In the genomic region with DNA sequence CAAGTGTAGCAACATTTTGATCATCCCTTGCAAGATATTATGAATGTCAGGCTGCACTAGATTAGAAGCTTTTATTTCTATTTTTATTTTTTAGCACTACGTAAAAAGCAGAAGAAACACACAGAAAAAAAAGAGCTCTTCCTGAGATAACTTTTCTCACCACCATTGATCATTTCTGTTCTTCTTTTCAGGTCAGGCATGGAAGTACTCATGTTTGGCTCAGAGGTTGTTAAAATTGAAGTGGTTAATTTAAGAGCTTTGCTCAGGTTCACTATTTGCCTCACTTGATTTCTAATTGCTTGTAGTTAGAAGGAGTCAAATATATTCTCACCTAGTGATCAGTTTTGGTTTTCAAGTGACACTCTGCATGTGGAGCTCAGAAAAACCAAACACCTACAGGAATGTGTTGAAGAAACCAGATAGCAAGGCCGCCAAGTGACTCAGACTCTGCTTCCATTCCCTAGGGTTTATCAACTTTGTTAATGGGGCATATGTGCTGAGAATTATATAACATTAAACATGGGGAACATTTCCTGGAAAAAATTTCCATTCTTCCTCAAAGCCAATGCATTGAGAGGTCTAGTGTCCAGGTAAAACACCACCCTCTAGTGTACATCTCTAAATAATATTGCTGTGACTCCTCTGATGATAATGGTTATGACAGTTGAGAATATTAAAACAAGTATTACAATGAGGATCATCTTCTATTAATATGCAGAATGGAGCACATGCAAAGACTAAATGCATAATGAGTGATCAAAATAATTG, we compare ENCODE assay signal across 11 cellular contexts.
DNase-seq lines count a peak whose midpoint lies in the region; ATAC-seq and TF ChIP-seq lines count a peak whose summit lies in the region.
"Had no signal": no experiment of that assay in that cellular context is flagged by ENCODE, and none has a peak within 500 bp of the region (broad histone marks: within the 10 kb centered on the region; RNA-seq: fewer than 3 reads in every experiment).

No MANE protein-coding gene starts in this region.

- H3K9me3 Mint-ChIP-seq in activated CD4-positive, alpha-beta memory T cell treated with anti-CD3 and anti-CD28 coated beads for 36 hours, result peaks cover 7% of the 10 kb centered on the region
- H3K9me3 Mint-ChIP-seq: activated CD8-positive, alpha-beta T cell treated with anti-CD3 and anti-CD28 coated beads for 36 hours; dendritic cell treated with granulocyte-macrophage colony-stimulating factor and Interleukin-4, amounts not matched to agents 40 ng/mL and 50 ng/mL, for 4 days; memory B cell had no signal

- no peak overlapping the region for H3K4me2 ChIP-seq in mesenchymal stem cell (ENCODE audit: low read length, poor library complexity, severe bottlenecking)

- H3K4ac ChIP-seq in mesenchymal stem cell (ENCODE audit: low read depth in 1 of 2, low read length in 2 of 2), result no peak overlapping the region

- no peak overlapping the region for H2AFZ ChIP-seq in mesenchymal stem cell (ENCODE audit: low read depth, low read length)

- no peak overlapping the region for H2BK15ac ChIP-seq in mesenchymal stem cell (ENCODE audit: low read depth, poor library complexity, severe bottlenecking)

- H3K79me1 ChIP-seq in mesenchymal stem cell (replicated peaks; ENCODE audit: low read length, poor library complexity, severe bottlenecking), result no peaks in the 10 kb centered on the region

- no peak overlapping the region for H3K14ac ChIP-seq in mesenchymal stem cell (ENCODE audit: low read length in 2 of 2)

- CTCF ChIA-PET in activated CD4-positive, alpha-beta memory T cell treated with anti-CD3 and anti-CD28 coated beads for 36 hours (lab: Charles Lee), result no interaction called here

- intact Hi-C loops in activated CD4-positive, alpha-beta memory T cell treated with anti-CD3 and anti-CD28 coated beads for 36 hours (cut with micrococcal nuclease), result no loop called here

- H3K9me3 ChIP-seq in mesenchymal stem cell (ENCODE audit: control insufficient read depth, low read length), result no peaks in the 10 kb centered on the region

- H4K8ac ChIP-seq in mesenchymal stem cell (ENCODE audit: low read length), result no peak overlapping the region

- H3K27ac ChIP-seq in mesenchymal stem cell (ENCODE audit: low read length, poor library complexity, severe bottlenecking), result no peak overlapping the region

- no peaks in the 10 kb centered on the region for H3K4me1 ChIP-seq in mesenchymal stem cell (ENCODE audit: control insufficient read depth, insufficient read depth, low read depth, low read length)

- no peak overlapping the region for H3K4me3 Mint-ChIP-seq in activated CD4-positive, alpha-beta memory T cell treated with anti-CD3 and anti-CD28 coated beads for 36 hours
- H3K4me3 Mint-ChIP-seq: activated CD8-positive, alpha-beta T cell treated with anti-CD3 and anti-CD28 coated beads for 36 hours; dendritic cell treated with granulocyte-macrophage colony-stimulating factor and Interleukin-4, amounts not matched to agents 40 ng/mL and 50 ng/mL, for 4 days; memory B cell had no signal

- no peak overlapping the region for H2BK12ac ChIP-seq in mesenchymal stem cell (ENCODE audit: low read length in 2 of 2)

- no peak overlapping the region for H2BK5ac ChIP-seq in mesenchymal stem cell (ENCODE audit: low read depth, low read length, poor library complexity, severe bottlenecking)

- peak; percentile 17 for DNase-seq in ELR (ENCODE audit: low read depth)
- DNase-seq in H4 (ENCODE audit: low spot score), result peak; percentile 35
- peak; percentile 10 for DNase-seq in mesenchymal stem cell
- DNase-seq in activated CD4-positive, alpha-beta memory T cell treated with anti-CD3 and anti-CD28 coated beads for 36 hours, result no peak
- no peak for DNase-seq in left lobe of liver (ENCODE audit: low spot score)
- DNase-seq in activated CD4-positive, alpha-beta T cell treated with anti-CD3 and anti-CD28 coated beads for 4 hours, result no peak
- DNase-seq: activated CD8-positive, alpha-beta T cell treated with anti-CD3 and anti-CD28 coated beads for 36 hours had no signal

- no peak overlapping the region for H3K18ac ChIP-seq in mesenchymal stem cell (ENCODE audit: low read depth in 1 of 2, low read length in 2 of 2)

- H3K23ac ChIP-seq in mesenchymal stem cell (ENCODE audit: low read length in 2 of 2), result no peak overlapping the region

- H4K91ac ChIP-seq in mesenchymal stem cell (ENCODE audit: low read length), result no peak overlapping the region

- H3K36me3 Mint-ChIP-seq in activated CD4-positive, alpha-beta memory T cell treated with anti-CD3 and anti-CD28 coated beads for 36 hours, result no peaks in the 10 kb centered on the region
- H3K36me3 Mint-ChIP-seq: memory B cell had no signal

- POLR2A ChIA-PET in activated CD4-positive, alpha-beta memory T cell treated with anti-CD3 and anti-CD28 coated beads for 36 hours (lab: Charles Lee), result no interaction called here

- H2BK120ac ChIP-seq in mesenchymal stem cell (ENCODE audit: low read depth, low read length), result no peak overlapping the region

- H3K4me3 ChIP-seq in mesenchymal stem cell (ENCODE audit: insufficient read depth in 1 of 2, low read depth in 1 of 2, low read length in 2 of 2), result no peak overlapping the region

- no peak overlapping the region for H3K27ac Mint-ChIP-seq in activated CD4-positive, alpha-beta memory T cell treated with anti-CD3 and anti-CD28 coated beads for 36 hours
- H3K27ac Mint-ChIP-seq: activated CD8-positive, alpha-beta T cell treated with anti-CD3 and anti-CD28 coated beads for 36 hours; dendritic cell treated with granulocyte-macrophage colony-stimulating factor and Interleukin-4, amounts not matched to agents 40 ng/mL and 50 ng/mL, for 4 days; memory B cell had no signal

- no peak overlapping the region for H2AK5ac ChIP-seq in mesenchymal stem cell (ENCODE audit: low read length, severe bottlenecking)

- no peak overlapping the region for H3K9ac ChIP-seq in mesenchymal stem cell (ENCODE audit: low read length)

- ATAC-seq in SK-N-SH treated with all-trans-retinoic acid at 6 μM for 48 hours, result peak; percentile 42; the same call in 1 of the 3 replicates
- ATAC-seq in GM21619 (IDR thresholded peaks at IDR 0.05; ENCODE audit: unreplicated experiment), result no peak
- ATAC-seq in left lobe of liver, result no peak
- ATAC-seq: activated CD8-positive, alpha-beta T cell treated with anti-CD3 and anti-CD28 coated beads for 36 hours had no signal

- WGBS in mesenchymal stem cell, result 90% methylated on average over 2 of the region's 2 CpGs

- no peaks in the 10 kb centered on the region for H3K4me1 Mint-ChIP-seq in activated CD4-positive, alpha-beta memory T cell treated with anti-CD3 and anti-CD28 coated beads for 36 hours (ENCODE audit: low read depth)

- H3K27me3 Mint-ChIP-seq in activated CD4-positive, alpha-beta memory T cell treated with anti-CD3 and anti-CD28 coated beads for 36 hours, result no peaks in the 10 kb centered on the region
- H3K27me3 Mint-ChIP-seq: activated CD8-positive, alpha-beta T cell treated with anti-CD3 and anti-CD28 coated beads for 36 hours; dendritic cell treated with granulocyte-macrophage colony-stimulating factor and Interleukin-4, amounts not matched to agents 40 ng/mL and 50 ng/mL, for 4 days; memory B cell had no signal

- H3K36me3 ChIP-seq in mesenchymal stem cell (ENCODE audit: control insufficient read depth in 1 of 2, insufficient read depth in 2 of 2, low read depth in 1 of 2, low read length in 2 of 2), result no peaks in the 10 kb centered on the region

- no peaks in the 10 kb centered on the region for H3K27me3 ChIP-seq in mesenchymal stem cell (ENCODE audit: control insufficient read depth in 1 of 2, insufficient read depth in 1 of 2, low read length in 2 of 2)

TF ChIP-seq in SK-N-SH treated with all-trans-retinoic acid at 6 μM for 48 hours, 23 proteins besides CTCF, POLR2A, EP300 and RAD21 (continues in another document):
- no peak for TF ChIP-seq ZNF8 (CRISPR knock-in tag; IDR thresholded peaks at IDR 0.05)
- TF ChIP-seq PPARA (CRISPR knock-in tag; IDR thresholded peaks at IDR 0.05; ENCODE audit: borderline replicate concordance), result no peak
- no peak for TF ChIP-seq CSDC2 (CRISPR knock-in tag; IDR thresholded peaks at IDR 0.05)
- TF ChIP-seq ARNTL (CRISPR knock-in tag; IDR thresholded peaks at IDR 0.05; ENCODE audit: borderline replicate concordance, low read depth), result no peak
- TF ChIP-seq ZC3H10 (CRISPR knock-in tag; IDR thresholded peaks at IDR 0.05), result no peak
- no peak for TF ChIP-seq RARB (CRISPR knock-in tag; IDR thresholded peaks at IDR 0.05)
- no peak for TF ChIP-seq GLIS3 (CRISPR knock-in tag; IDR thresholded peaks at IDR 0.05)
- TF ChIP-seq, protein P1, sequence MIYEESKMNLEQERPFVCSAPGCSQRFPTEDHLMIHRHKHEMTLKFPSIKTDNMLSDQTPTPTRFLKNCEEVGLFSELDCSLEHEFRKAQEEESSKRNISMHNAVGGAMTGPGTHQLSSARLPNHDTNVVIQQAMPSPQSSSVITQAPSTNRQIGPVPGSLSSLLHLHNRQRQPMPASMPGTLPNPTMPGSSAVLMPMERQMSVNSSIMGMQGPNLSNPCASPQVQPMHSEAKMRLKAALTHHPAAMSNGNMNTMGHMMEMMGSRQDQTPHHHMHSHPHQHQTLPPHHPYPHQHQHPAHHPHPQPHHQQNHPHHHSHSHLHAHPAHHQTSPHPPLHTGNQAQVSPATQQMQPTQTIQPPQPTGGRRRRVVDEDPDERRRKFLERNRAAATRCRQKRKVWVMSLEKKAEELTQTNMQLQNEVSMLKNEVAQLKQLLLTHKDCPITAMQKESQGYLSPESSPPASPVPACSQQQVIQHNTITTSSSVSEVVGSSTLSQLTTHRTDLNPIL (CRISPR knock-in tag; IDR thresholded peaks at IDR 0.05; ENCODE audit: low read depth), result no peak
- no peak for TF ChIP-seq OSR1 (CRISPR knock-in tag; IDR thresholded peaks at IDR 0.05)

Comparison
In these comparisons a context has a peak if more than half of its experiments do, and no peak if none do; other contexts are left out.
1. DNase-seq: peak in ELR (single experiment), H4 (single experiment) and mesenchymal stem cell (single experiment); none in activated CD4-positive, alpha-beta memory T cell treated with anti-CD3 and anti-CD28 coated beads for 36 hours (single experiment), left lobe of liver (single experiment) and activated CD4-positive, alpha-beta T cell treated with anti-CD3 and anti-CD28 coated beads for 4 hours (0 of 2).